Comparison of ENCODE assay signal across 7 cellular contexts in the genomic region with DNA sequence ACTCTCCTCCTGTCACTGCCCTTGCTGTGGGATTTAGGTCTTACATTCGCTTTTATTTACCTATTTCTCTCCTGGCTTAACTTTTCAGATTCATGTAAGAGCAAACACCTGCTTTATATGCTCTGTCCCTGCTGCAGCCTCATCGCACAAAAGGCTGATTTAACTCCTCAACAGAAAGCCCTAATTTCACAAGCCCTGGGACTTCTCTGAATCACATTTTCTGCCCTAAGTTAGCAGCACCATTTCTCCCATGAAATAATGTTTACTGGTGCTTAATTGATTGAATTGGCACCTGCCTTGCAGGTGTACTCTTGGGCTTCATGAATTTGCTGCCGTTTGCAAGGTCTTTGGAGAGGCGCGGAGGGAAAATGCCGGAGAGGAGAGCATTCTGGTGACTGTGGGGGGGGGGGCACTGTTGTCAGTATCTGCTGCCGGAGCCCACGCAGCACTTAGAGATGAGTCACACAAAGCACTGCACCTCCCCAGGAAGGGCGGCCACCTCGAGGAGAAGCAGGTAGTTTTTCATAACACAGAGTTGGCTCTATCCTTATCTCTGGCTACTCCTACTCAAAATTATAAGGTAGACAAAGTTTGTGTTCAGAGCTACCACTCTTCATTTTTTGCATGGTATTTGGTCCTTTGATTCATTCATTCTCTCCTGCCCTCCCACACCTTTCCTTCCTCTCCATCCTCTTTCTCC.
A peak's percentile ranks its signal among the peaks of the same experiment; 100 is the strongest.
DNase-seq lines count a peak whose midpoint lies in the region; ATAC-seq lines count a peak whose summit lies in the region.

No MANE protein-coding gene starts in this region.

- no peak for ATAC-seq in HG03175 (IDR thresholded peaks at IDR 0.05; ENCODE audit: unreplicated experiment)
- no peak for ATAC-seq in GM18858 (IDR thresholded peaks at IDR 0.05; ENCODE audit: unreplicated experiment)

- peak; percentile 41 for DNase-seq in HT-29 (ENCODE audit: low spot score)
- peak; percentile 49 for DNase-seq in NCI-H526 treated with DMSO at 0.1 percent for 48 hours (lab: John Stamatoyannopoulos, UW)
- DNase-seq in epithelial cell of prostate (ENCODE audit: low read depth, low spot score): no peak
- DNase-seq in retina: peak; percentile 56
- no peak for DNase-seq in AG20443 (ENCODE audit: low spot score)

- H3K27ac ChIP-seq in epithelial cell of prostate: peak overlapping the region; percentile 19

Comparison
In these comparisons a context has a peak if more than half of its experiments do, and no peak if none do; other contexts are left out.
1. DNase-seq: peak in HT-29 (single experiment), NCI-H526 treated with DMSO at 0.1 percent for 48 hours (single experiment) and retina (single experiment); none in epithelial cell of prostate (single experiment) and AG20443 (single experiment).